In the genomic region with DNA sequence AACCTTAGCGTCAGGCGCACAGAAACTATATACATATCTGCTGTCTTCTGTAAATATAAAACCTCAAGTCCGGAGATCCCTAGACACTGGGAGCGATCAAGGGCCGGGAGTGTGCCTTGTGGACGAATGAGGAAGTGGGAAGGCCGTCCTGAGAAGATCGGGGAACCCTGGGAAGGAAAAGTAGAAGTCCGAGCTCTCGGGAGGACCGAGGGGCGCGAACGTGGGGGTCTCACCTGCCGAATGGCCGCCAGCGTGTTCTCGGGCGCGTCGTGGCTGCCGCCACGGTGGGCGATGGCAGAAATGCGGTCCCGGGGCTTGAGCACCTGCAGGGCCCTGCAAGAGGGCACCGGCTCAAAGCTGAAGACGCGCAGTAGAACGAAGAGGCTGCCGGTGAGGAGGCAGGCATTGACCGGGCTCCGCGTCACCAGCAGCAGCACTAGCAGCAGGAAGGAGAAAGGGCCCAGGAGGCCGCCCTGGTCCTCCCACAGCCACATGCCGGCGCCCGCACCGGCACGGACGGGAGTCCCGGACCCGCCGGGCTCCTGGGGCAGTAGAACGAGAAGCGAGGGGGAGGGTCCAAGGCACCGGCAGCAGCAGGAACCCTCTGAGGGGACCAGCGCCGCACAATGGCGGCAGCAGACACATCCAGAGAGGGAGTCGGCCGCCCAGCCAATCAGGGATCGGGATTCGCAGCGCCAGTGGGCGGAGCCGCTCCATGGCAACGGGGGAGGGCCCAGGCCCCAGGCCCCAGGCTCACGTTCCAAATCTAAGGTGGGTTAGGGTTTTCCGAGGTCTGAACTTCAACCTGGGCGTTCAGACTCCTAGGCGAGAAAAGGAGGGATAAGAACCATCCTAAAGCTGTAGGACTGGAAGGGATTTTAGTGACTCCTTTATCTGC, we compare ENCODE assay signal across 8 cellular contexts. TPM values are rescaled to one million over a fixed set of nuclear protein-coding genes. Genes with fewer than 3 reads are reported as not detected.
DNase-seq lines count a peak whose midpoint lies in the region; ATAC-seq and TF ChIP-seq lines count a peak whose summit lies in the region.

A gene with protein sequence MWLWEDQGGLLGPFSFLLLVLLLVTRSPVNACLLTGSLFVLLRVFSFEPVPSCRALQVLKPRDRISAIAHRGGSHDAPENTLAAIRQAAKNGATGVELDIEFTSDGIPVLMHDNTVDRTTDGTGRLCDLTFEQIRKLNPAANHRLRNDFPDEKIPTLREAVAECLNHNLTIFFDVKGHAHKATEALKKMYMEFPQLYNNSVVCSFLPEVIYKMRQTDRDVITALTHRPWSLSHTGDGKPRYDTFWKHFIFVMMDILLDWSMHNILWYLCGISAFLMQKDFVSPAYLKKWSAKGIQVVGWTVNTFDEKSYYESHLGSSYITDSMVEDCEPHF (minus strand): TSS at position 628 of the 898 bp plus-strand sequence. CDS start 134 bp downstream, at position 494.

- ATAC-seq in GM21529 (IDR thresholded peaks at IDR 0.05; ENCODE audit: unreplicated experiment) = peak; percentile 82

- peak; percentile 87 for DNase-seq in DMS153 treated with DMSO at 0.1 percent for 48 hours (lab: John Stamatoyannopoulos, UW; ENCODE audit: unreplicated experiment)
- peak; percentile 96 for DNase-seq in OCI-M1 (lab: John Stamatoyannopoulos, UW)
- DNase-seq in activated T-cell treated with anti-CD3 and anti-CD28 coated beads, Interleukin-2, amount 50 U/mL, for 1 hour = peak; percentile 95
- peak; percentile 93 to 96 for DNase-seq in erythroblast (lab: John Stamatoyannopoulos, UW)
- DNase-seq in stimulated activated CD8-positive, alpha-beta memory T cell treated with anti-CD3 and anti-CD28 coated beads, Interleukin-7, amount 100 ng/mL, for 1 hour (ENCODE audit: low read depth in 2 of 2) = peak; percentile 82 to 92

- H3K4me1 ChIP-seq in mucosa of stomach (ENCODE audit: control insufficient read depth, insufficient read depth, low read length) = peaks cover 7% of the 10 kb centered on the region

- no peaks in the 10 kb centered on the region for H3K36me3 ChIP-seq in mucosa of stomach (ENCODE audit: control insufficient read depth, insufficient read depth, low read length)

- H3K9me3 ChIP-seq in mucosa of stomach (ENCODE audit: control insufficient read depth, low read length) = no peaks in the 10 kb centered on the region

- H3K4me3 ChIP-seq in mucosa of stomach (ENCODE audit: low read length) = peak within 1 kb of the TSS; percentile 43

- H3K27me3 ChIP-seq in mucosa of stomach (ENCODE audit: control insufficient read depth, insufficient read depth, low read length) = no peaks in the 10 kb centered on the region

- peaks cover 34 to 38% (median 36%) of the 10 kb centered on the region in 3 donors for H3K4me1 Mint-ChIP-seq in IgD-negative memory B cell

- H3K27ac Mint-ChIP-seq in IgD-negative memory B cell = peak within 1 kb of the TSS; percentile 79 to 91 (median 85)

- H3K9me3 Mint-ChIP-seq in IgD-negative memory B cell = no peaks in the 10 kb centered on the region

- peak within 1 kb of the TSS; percentile 96 to 98 (median 98) for H3K4me3 Mint-ChIP-seq in IgD-negative memory B cell

- H3K36me3 Mint-ChIP-seq in IgD-negative memory B cell = peaks cover 3% of the 10 kb centered on the region

- H3K27me3 Mint-ChIP-seq in IgD-negative memory B cell = no peaks in the 10 kb centered on the region

- peak; percentile 93 for TF ChIP-seq POLR2A in erythroblast (IDR thresholded peaks at IDR 0.05; ENCODE audit: low read length)

- peak within 1 kb of the TSS; percentile 78 for H3K9ac ChIP-seq in mucosa of stomach (ENCODE audit: low read length)

RNA-seq across cellular contexts. Expression of the gene that starts here (rescaled TPM):
- 28.4 TPM for polyA plus RNA-seq in IgD-negative memory B cell

Comparison
In these comparisons a context has a peak if more than half of its experiments do, and no peak if none do; other contexts are left out.
1. Peak in every context shown above with its lines: DNase-seq, ATAC-seq and H3K4me3 ChIP-seq.